ENCODE assay signal across 8 cellular contexts in genomic region chr17:75154195-75155106, GRCh38. TPM values are rescaled to one million over a fixed set of nuclear protein-coding genes. Genes with fewer than 3 reads are reported as not detected.
DNase-seq lines count a peak whose midpoint lies in the region; ATAC-seq and TF ChIP-seq lines count a peak whose summit lies in the region.

TSS of gene JPT1 (minus strand) at chr17:75154512. CDS start at chr17:75154397, 115 bp downstream.

- DNase-seq in NCI-H1930 (lab: John Stamatoyannopoulos, UW) (peak; percentile 99), ascending aorta (ENCODE audit: low spot score in 2 of 2) (peak; percentile 95 to 99), hepatic stellate cell (ENCODE audit: low spot score) (peak; percentile 99), renal cortical epithelial cell (ENCODE audit: low read depth) (peak; percentile 98), cortex of kidney (lab: John Stamatoyannopoulos, UW) (no peak)
- DNase-seq in T-helper 2 cell treated with Interferon-gamma antibody and Interleukin-4, amounts not matched to agents 5 μg/mL and 100 μg/mL, for 36 hours (ENCODE audit: low spot score), result peak; percentile 95

- no peaks in the 10 kb centered on the region for H3K27me3 Mint-ChIP-seq in T-helper 2 cell treated with Interferon-gamma antibody and Interleukin-4, amounts not matched to agents 5 μg/mL and 100 μg/mL, for 36 hours (ENCODE audit: low read depth)

- H3K27ac ChIP-seq in ascending aorta, result peak within 1 kb of the TSS; percentile 51 to 69

- H3K36me3 Mint-ChIP-seq in T-helper 2 cell treated with Interferon-gamma antibody and Interleukin-4, amounts not matched to agents 5 μg/mL and 100 μg/mL, for 36 hours (ENCODE audit: low read depth), result peaks cover 15% of the 10 kb centered on the region

- peak in 1 of 3 experiments; percentile 14 for TF ChIP-seq CTCF in ascending aorta (IDR thresholded peaks at IDR 0.05)

- no peaks in the 10 kb centered on the region for H3K9me3 Mint-ChIP-seq in T-helper 2 cell treated with Interferon-gamma antibody and Interleukin-4, amounts not matched to agents 5 μg/mL and 100 μg/mL, for 36 hours

- peak within 1 kb of the TSS; percentile 95 for H3K27ac Mint-ChIP-seq in T-helper 2 cell treated with Interferon-gamma antibody and Interleukin-4, amounts not matched to agents 5 μg/mL and 100 μg/mL, for 36 hours

- H3K4me3 Mint-ChIP-seq in T-helper 2 cell treated with Interferon-gamma antibody and Interleukin-4, amounts not matched to agents 5 μg/mL and 100 μg/mL, for 36 hours, result peak within 1 kb of the TSS; percentile 97

- peaks cover 34% of the 10 kb centered on the region for H3K4me1 Mint-ChIP-seq in T-helper 2 cell treated with Interferon-gamma antibody and Interleukin-4, amounts not matched to agents 5 μg/mL and 100 μg/mL, for 36 hours (ENCODE audit: low read depth)

- intact Hi-C loops in ascending aorta (cut with DNase I), result loop anchor here (1.0 to 2.0 kb wide), 2 partner anchors 24 to 28 kb away; partner anchors contain the start of genes NT5C and SUMO2

- no peaks in the 10 kb centered on the region for H3K27me3 ChIP-seq in ascending aorta

- peak within 1 kb of the TSS; percentile 94 to 98 for H3K4me3 ChIP-seq in ascending aorta

- ATAC-seq in GM18502 (IDR thresholded peaks at IDR 0.05; ENCODE audit: poor library complexity, unreplicated experiment), result peak; percentile 91
- ATAC-seq in HG02970 (IDR thresholded peaks at IDR 0.05; ENCODE audit: low FRiP score, unreplicated experiment), result peak; percentile 83

- no peaks in the 10 kb centered on the region for H3K9me3 ChIP-seq in ascending aorta

- peaks cover 6% of the 10 kb centered on the region in 2 donors for H3K4me1 ChIP-seq in ascending aorta

- H3K36me3 ChIP-seq in ascending aorta, result no peaks in the 10 kb centered on the region

RNA-seq across cellular contexts. Expression of gene JPT1, which starts in this region (rescaled TPM):
- total RNA-seq in ascending aorta, result 23.0 TPM
- total RNA-seq in renal cortical epithelial cell, result 171 and 366 TPM in 2 replicates
